ENCODE assay signal across 8 cellular contexts in genomic region chr17:83079766-83080616, GRCh38. TPM values are rescaled to one million over a fixed set of nuclear protein-coding genes. Genes with fewer than 3 reads are reported as not detected.
DNase-seq lines count a peak whose midpoint lies in the region; ATAC-seq, FAIRE-seq and TF ChIP-seq lines count a peak whose summit lies in the region.

No MANE protein-coding gene starts in this region.

- H3K23me2 ChIP-seq in H1 (ENCODE audit: low read depth, low read length): peaks cover 5% of the 10 kb centered on the region; the same call in 1 of the 2 replicates

- TF ChIP-seq CTCF in H1 (IDR thresholded peaks at IDR 0.05; ENCODE audit: control extremely low read depth in 1 of 3, insufficient read depth in 1 of 3, low read depth in 1 of 3, low read length in 3 of 3) (no peak), ovary (IDR thresholded peaks at IDR 0.05) (no peak)

- H3K79me1 ChIP-seq in H1 (ENCODE audit: low read depth, low read length): peaks cover 10% of the 10 kb centered on the region; the same call in 1 of the 2 replicates

- no peak for TF ChIP-seq RAD21 in H1 (IDR thresholded peaks at IDR 0.05 in 1 of 2, conservative IDR thresholded peaks at IDR 0.05 in 1 of 2; ENCODE audit: low read depth in 2 of 2, low read length in 2 of 2)

- no peak overlapping the region for H2BK15ac ChIP-seq in H1 (ENCODE audit: low read length)

- peak; percentile 56 for DNase-seq in GM03348 (ENCODE audit: low spot score)
- DNase-seq in H1 (ENCODE audit: low read depth in 1 of 2, low spot score in 2 of 2): no peak
- DNase-seq in ovary: peak in 3 of 5 donors; percentile 39 to 62 (median 57)
- DNase-seq in NCI-H187 (lab: John Stamatoyannopoulos, UW): no peak
- DNase-seq in globus pallidus (ENCODE audit: low spot score): no peak
- DNase-seq in stimulated activated CD4-positive, alpha-beta T cell treated with anti-CD3 and anti-CD28 coated beads, Interleukin-1b, Interleukin-23, amount 100 ng/mL, for 48 hours: no peak

- H3K9ac ChIP-seq in H1 (replicated peaks in 1 of 4; ENCODE audit: extremely low read depth in 1 of 4, low read depth in 3 of 4, low read length in 3 of 4): peak overlapping the region in 1 of 4 experiments; percentile 46; a peak in 1 of 7 replicates

- no peaks in the 10 kb centered on the region for H3K36me3 ChIP-seq in H1 (ENCODE audit: control insufficient read depth in 2 of 4, insufficient read depth in 4 of 4, low read length in 3 of 4)
- H3K36me3 ChIP-seq in ovary: no peaks in the 10 kb centered on the region

- TF ChIP-seq EP300 in H1 (IDR thresholded peaks at IDR 0.05; ENCODE audit: borderline replicate concordance in 1 of 2, low read depth in 2 of 2, low read length in 2 of 2) (no peak), ovary (IDR thresholded peaks at IDR 0.05) (no peak)

- H4K8ac ChIP-seq in H1 (ENCODE audit: extremely low read depth, insufficient read depth, low read length): peak overlapping the region; percentile 4; the same call in 1 of the 2 replicates

- ATAC-seq in HG03521 (IDR thresholded peaks at IDR 0.05; ENCODE audit: unreplicated experiment) (peak; percentile 16), HG03432 (IDR thresholded peaks at IDR 0.05; ENCODE audit: unreplicated experiment) (no peak)

- no peak overlapping the region for H3K18ac ChIP-seq in H1 (ENCODE audit: extremely low read depth, low read length)

- no peak overlapping the region for H2BK12ac ChIP-seq in H1 (ENCODE audit: low read depth, low read length)

- H3K9me3 ChIP-seq in H1 (ENCODE audit: insufficient read depth in 2 of 2, low read depth in 1 of 2, low read length in 1 of 2): no peaks in the 10 kb centered on the region
- no peaks in the 10 kb centered on the region for H3K9me3 ChIP-seq in ovary

- H3K79me2 ChIP-seq in H1 (ENCODE audit: control insufficient read depth in 1 of 2, insufficient read depth in 2 of 2, low read length in 2 of 2): peaks cover 0 to 18% of the 10 kb centered on the region in 2 experiments; a peak in 2 of 4 replicates

- H3K4me2 ChIP-seq in H1 (ENCODE audit: insufficient read depth in 1 of 2, low read depth in 2 of 2, low read length in 2 of 2): peak overlapping the region; percentile 54 to 70; a peak in 3 of 4 replicates

- H3K14ac ChIP-seq in H1 (ENCODE audit: insufficient read length): no peak overlapping the region

- no peak overlapping the region for H3K4ac ChIP-seq in H1 (replicated peaks; ENCODE audit: insufficient read length, low read depth, low read length)

- POLR2A ChIA-PET in H1 (lab: Charles Lee; ENCODE audit: partially characterized antibody): interaction anchor here (0.9 to 1.0 kb wide), 2 partner anchors 10 to 27 kb away, joined by 3 read pairs; no protein-coding TSS in a partner anchor

- H3K23ac ChIP-seq in H1 (ENCODE audit: insufficient read length): no peak overlapping the region

- no peak overlapping the region for H3K56ac ChIP-seq in H1 (replicated peaks; ENCODE audit: insufficient read length, low read depth, low read length)

- no peak overlapping the region for H2BK5ac ChIP-seq in H1 (ENCODE audit: low read depth, low read length)

- WGBS in H1 (ENCODE audit: extremely low coverage in 1 of 2, insufficient coverage in 1 of 2, insufficient read length in 1 of 2, insufficient replicate concordance in 2 of 2, low coverage in 1 of 2, low lambda C conversion rate in 2 of 2, missing lambda C conversion rate in 1 of 2), 2 experiments: 3% methylated on average over 26 of the region's 131 CpGs; no CpG with 5 or more reads in 1 of the 2 experiments
- WGBS in ovary, 3 donors: 0 to 4% (median 1%) methylated on average over 4 to 101 of the region's 131 CpGs

- H2BK120ac ChIP-seq in H1 (replicated peaks; ENCODE audit: low read depth, low read length): no peak overlapping the region

- H4K91ac ChIP-seq in H1 (replicated peaks; ENCODE audit: insufficient read length, low read length): no peak overlapping the region

- H3K4me3 ChIP-seq in H1 (ENCODE audit: extremely low read depth in 1 of 4, insufficient read depth in 2 of 4, low read depth in 3 of 4, low read length in 4 of 4) (peak overlapping the region; percentile 36 to 64 (median 51); a peak in 6 of 8 replicates), ovary (peak overlapping the region; percentile 53)

- H3K27me3 ChIP-seq in H1 (replicated peaks in 1 of 4; ENCODE audit: control insufficient read depth in 3 of 4, extremely low read depth in 1 of 4, insufficient read depth in 3 of 4, low read length in 3 of 4) (peaks cover 11 to 44% (median 35%) of the 10 kb centered on the region in 4 experiments), ovary (no peaks in the 10 kb centered on the region)

- TF ChIP-seq POLR2A in H1 (IDR thresholded peaks at IDR 0.05; ENCODE audit: control extremely low read depth in 1 of 2, low read depth in 2 of 2, low read length in 2 of 2) (no peak), ovary (IDR thresholded peaks at IDR 0.05) (no peak)

- CTCF ChIA-PET in H1 (lab: Charles Lee; ENCODE audit: partially characterized antibody): no interaction called here

- peaks cover 11 to 18% of the 10 kb centered on the region in 2 experiments for H4K20me1 ChIP-seq in H1 (replicated peaks in 1 of 2; ENCODE audit: control insufficient read depth in 1 of 2, insufficient read depth in 2 of 2, low read length in 2 of 2)

- no peak overlapping the region for H2AFZ ChIP-seq in H1 (ENCODE audit: low read length)

- H2BK20ac ChIP-seq in H1 (ENCODE audit: low read length): no peak overlapping the region

- H3K27ac ChIP-seq in H1 (ENCODE audit: low read depth, low read length): no peak overlapping the region
- H3K27ac ChIP-seq in ovary: peak overlapping the region in 1 of 2 donors; percentile 72

- H2AK5ac ChIP-seq in H1 (ENCODE audit: low read depth, low read length): no peak overlapping the region

- H3K4me1 ChIP-seq in H1 (replicated peaks in 1 of 4; ENCODE audit: control insufficient read depth in 3 of 4, insufficient read depth in 4 of 4, low read length in 3 of 4) (peaks cover 11 to 31% (median 21%) of the 10 kb centered on the region in 4 experiments), ovary (ENCODE audit: insufficient read depth) (peaks cover 12% of the 10 kb centered on the region)

- no peak for FAIRE-seq in H1 (lab: Jason Lieb, UNC)

- no peak overlapping the region for H4K5ac ChIP-seq in H1 (ENCODE audit: insufficient read length, low read depth, low read length)

- intact Hi-C loops in ovary (cut with DNase I): no loop called here

TF ChIP-seq in H1, 55 proteins besides CTCF, POLR2A, EP300 and RAD21:
- no peak for TF ChIP-seq KDM5A (IDR thresholded peaks at IDR 0.05; ENCODE audit: low read length)
- TF ChIP-seq SIRT6 (IDR thresholded peaks at IDR 0.05; ENCODE audit: low read length): no peak
- TF ChIP-seq NANOG (IDR thresholded peaks at IDR 0.05; ENCODE audit: insufficient read depth, low read depth, low read length, poor library complexity, severe bottlenecking): no peak
- TF ChIP-seq NRF1 (IDR thresholded peaks at IDR 0.05; ENCODE audit: low read depth, low read length): no peak
- no peak for TF ChIP-seq SP4 (IDR thresholded peaks at IDR 0.05; ENCODE audit: low read length)
- no peak for TF ChIP-seq POLR2AphosphoS5 (IDR thresholded peaks at IDR 0.05; ENCODE audit: low read depth, low read length)
- TF ChIP-seq KDM4A (IDR thresholded peaks at IDR 0.05; ENCODE audit: low read depth, low read length, severe bottlenecking): peak; percentile 18
- TF ChIP-seq CBX8 (IDR thresholded peaks at IDR 0.05; ENCODE audit: borderline replicate concordance, low read depth, low read length): no peak

RNA-seq across cellular contexts. Expression of gene METRNL, which starts 0.6 kb away (rescaled TPM):
- 13.9 and 14.2 TPM in 2 replicates for total RNA-seq in H1 (2021; fragmentation: NEBNext Ultra II Directional; extraction: Animal tissue kit (Norgen Biotek cat#: 25700))
- polyA plus RNA-seq in H1 (2011; rRNA removed) (13.9 and 26.0 TPM in 2 replicates), ovary (10 to 100 TPM in 1 of 2 donors, 1 to 10 TPM in 1; 4.3 to 29.4 TPM)
- polyA plus RNA-seq in H1 (2011; cell fraction: cytosol; rRNA removed): 16.2 TPM
- polyA plus RNA-seq in H1 (2011; cell fraction: nucleus; rRNA removed): 27.6 TPM
- 5.7 to 17.3 TPM (median 16.0 TPM) in 4 replicates for polyA plus RNA-seq in H1 (2012, experiment 1 of 2)
- 8.4 TPM for polyA plus RNA-seq in H1 (2012, experiment 2 of 2)
- polyA plus RNA-seq in H1 (2013, experiment 1 of 2): 10.6 TPM
- 10.9 TPM for polyA plus RNA-seq in H1 (2013, experiment 2 of 2)
- 5.7 and 6.2 TPM in 2 replicates for polyA minus RNA-seq in H1 (2011; rRNA and poly(A)+ RNA removed)
- polyA minus RNA-seq in H1 (2011; cell fraction: cytosol; rRNA and poly(A)+ RNA removed): 16.7 TPM
- polyA minus RNA-seq in H1 (2011; cell fraction: nucleus; rRNA and poly(A)+ RNA removed): 12.1 TPM
- 10 to 100 TPM; 12.9 to 84.3 (median 29.7) TPM for total RNA-seq in ovary

Comparison
In these comparisons a context has a peak if more than half of its experiments do, and no peak if none do; other contexts are left out.
1. DNase-seq: peak in GM03348 (single experiment) and ovary (3 of 5); none in H1 (0 of 2), NCI-H187 (0 of 2), globus pallidus (single experiment) and stimulated activated CD4-positive, alpha-beta T cell treated with anti-CD3 and anti-CD28 coated beads, Interleukin-1b, Interleukin-23, amount 100 ng/mL, for 48 hours (single experiment).